In genomic region chr16:31206776-31207175, GRCh38 we compare ENCODE assay signal across 1 cellular context.
TF ChIP-seq lines count a peak whose summit lies in the region.

No MANE protein-coding gene starts in this region.

TF ChIP-seq in HepG2, 621 proteins besides CTCF, POLR2A, EP300 and RAD21 (continued from another document and continues in another):
- TF ChIP-seq ZNF362 (CRISPR knock-in tag; IDR thresholded peaks at IDR 0.05; ENCODE audit: borderline replicate concordance) = no peak
- TF ChIP-seq ZNF101 (CRISPR knock-in tag; IDR thresholded peaks at IDR 0.05; ENCODE audit: borderline replicate concordance, low read depth) = no peak
- no peak for TF ChIP-seq DZIP1 (CRISPR knock-in tag; IDR thresholded peaks at IDR 0.05)
- TF ChIP-seq ZFX (CRISPR knock-in tag; IDR thresholded peaks at IDR 0.05; ENCODE audit: low read depth) = no peak; the same call in 1 of the 2 replicates
- no peak for TF ChIP-seq FOXO1 (CRISPR knock-in tag; IDR thresholded peaks at IDR 0.05)
- no peak for TF ChIP-seq THAP9 (CRISPR knock-in tag; IDR thresholded peaks at IDR 0.05; ENCODE audit: borderline replicate concordance)
- TF ChIP-seq PRDM10 (CRISPR knock-in tag; IDR thresholded peaks at IDR 0.05; ENCODE audit: low read depth) = no peak
- no peak for TF ChIP-seq BRF2 (CRISPR knock-in tag; IDR thresholded peaks at IDR 0.05)
- TF ChIP-seq SMAD9 (CRISPR knock-in tag; IDR thresholded peaks at IDR 0.05) = no peak
- TF ChIP-seq ZFP36L1 (CRISPR knock-in tag; IDR thresholded peaks at IDR 0.05) = no peak
- no peak for TF ChIP-seq ATF7-NPFF (CRISPR knock-in tag; IDR thresholded peaks at IDR 0.05; ENCODE audit: low read depth)
- TF ChIP-seq TGIF2 (CRISPR knock-in tag; IDR thresholded peaks at IDR 0.05) = no peak
- no peak for TF ChIP-seq HBP1 (CRISPR knock-in tag; IDR thresholded peaks at IDR 0.05; ENCODE audit: low read depth)
- no peak for TF ChIP-seq CERS6 (CRISPR knock-in tag; IDR thresholded peaks at IDR 0.05)
- no peak for TF ChIP-seq ZBTB26 (CRISPR knock-in tag; IDR thresholded peaks at IDR 0.05; ENCODE audit: borderline replicate concordance)
- TF ChIP-seq ZNF207 (IDR thresholded peaks at IDR 0.05; ENCODE audit: borderline replicate concordance) = no peak
- no peak for TF ChIP-seq KIAA2018 (CRISPR knock-in tag; IDR thresholded peaks at IDR 0.05; ENCODE audit: borderline replicate concordance)
- no peak for TF ChIP-seq CAMTA2 (CRISPR knock-in tag; IDR thresholded peaks at IDR 0.05; ENCODE audit: borderline replicate concordance)
- TF ChIP-seq PBX3 (CRISPR knock-in tag; IDR thresholded peaks at IDR 0.05; ENCODE audit: borderline replicate concordance) = no peak
- TF ChIP-seq FOSL1 (CRISPR knock-in tag; IDR thresholded peaks at IDR 0.05; ENCODE audit: borderline replicate concordance) = no peak
